In genomic region chr12:71551529-71551928, GRCh38 we compare ENCODE assay signal across 1 cellular context.
TF ChIP-seq lines count a peak whose summit lies in the region.

No MANE protein-coding gene starts in this region.

TF ChIP-seq in liver, 16 proteins besides CTCF, POLR2A, EP300 and RAD21 (continued from another document):
- TF ChIP-seq ATF3 (IDR thresholded peaks at IDR 0.05) (no peak), HNF4A (conservative IDR thresholded peaks at IDR 0.05) (no peak), FOXA1 (IDR thresholded peaks at IDR 0.05) (no peak), GABPA (IDR thresholded peaks at IDR 0.05 in 1 of 2, conservative IDR thresholded peaks at IDR 0.05 in 1 of 2) (no peak), HNF4G (IDR thresholded peaks at IDR 0.05) (no peak), YY1 (IDR thresholded peaks at IDR 0.05) (no peak), FOXA2 (IDR thresholded peaks at IDR 0.05) (no peak)
